12 cellular contexts compared by ENCODE assay signal in the genomic region with DNA sequence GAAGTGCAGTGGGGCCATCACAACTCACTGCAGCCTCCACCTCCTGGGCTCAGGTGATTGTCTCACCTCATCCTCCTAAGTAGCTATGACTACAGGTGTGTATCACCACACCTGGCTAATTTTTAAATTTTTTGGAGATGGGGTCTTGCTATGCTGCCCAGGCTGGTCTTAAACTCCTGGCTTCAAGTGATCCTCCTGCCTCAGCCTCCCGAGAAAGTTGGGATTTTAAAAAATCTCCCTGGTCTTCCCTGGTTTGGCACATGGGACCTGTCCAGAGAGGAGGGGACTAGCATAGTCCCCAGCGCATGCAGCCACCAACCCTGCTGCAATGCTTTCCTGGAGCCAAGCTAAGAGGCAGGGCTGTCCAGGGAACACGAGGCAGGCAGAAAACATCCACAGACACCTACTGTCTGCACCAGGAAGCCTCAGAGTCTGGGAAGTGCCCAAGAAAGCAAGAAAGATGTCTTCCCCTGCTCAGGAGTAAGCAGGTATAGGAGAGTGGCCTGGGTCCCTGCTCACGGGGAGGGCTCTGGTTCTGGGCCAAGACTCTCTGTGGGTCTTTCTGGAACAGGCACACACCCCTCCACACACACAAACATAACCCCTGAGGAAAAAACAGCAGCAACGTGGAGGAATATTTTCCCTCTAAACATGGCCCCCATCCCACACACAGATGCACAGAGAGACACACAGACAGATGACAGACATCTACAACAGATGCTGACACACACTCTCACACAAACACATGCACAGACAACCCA. TPM values are rescaled to one million over a fixed set of nuclear protein-coding genes. Genes with fewer than 3 reads are reported as not detected.
DNase-seq lines count a peak whose midpoint lies in the region; ATAC-seq and TF ChIP-seq lines count a peak whose summit lies in the region.
"Had no signal": no experiment of that assay in that cellular context is flagged by ENCODE, and none has a peak within 500 bp of the region (broad histone marks: within the 10 kb centered on the region; RNA-seq: fewer than 3 reads in every experiment).

No MANE protein-coding gene starts in this region.

- no peaks in the 10 kb centered on the region for H3K9me3 ChIP-seq in left ventricle myocardium inferior (replicated peaks)
- H3K9me3 ChIP-seq in thoracic aorta, result no peaks in the 10 kb centered on the region
- no peaks in the 10 kb centered on the region for H3K9me3 ChIP-seq in GM23248 (ENCODE audit: low read depth)
- no peaks in the 10 kb centered on the region for H3K9me3 ChIP-seq in prostate gland

- peaks cover 66% of the 10 kb centered on the region for H3K4me1 ChIP-seq in left ventricle myocardium inferior
- H3K4me1 ChIP-seq in thoracic aorta (ENCODE audit: control insufficient read depth in 1 of 2, low read depth in 2 of 2), result peaks cover 37 to 67% of the 10 kb centered on the region in 2 donors
- peaks cover 23% of the 10 kb centered on the region for H3K4me1 ChIP-seq in GM23248 (ENCODE audit: insufficient read depth)
- H3K4me1 ChIP-seq in prostate gland (replicated peaks), result peaks cover 11% of the 10 kb centered on the region

- no peak for DNase-seq in left ventricle myocardium inferior
- DNase-seq in Right ventricle myocardium superior, result no peak
- no peak for DNase-seq in activated CD8-positive, alpha-beta T cell treated with anti-CD3 and anti-CD28 coated beads, Interleukin-2, amount 10 ng/mL, durations not matched to agents 7 days and 5 days
- no peak for DNase-seq in glutamatergic neuron
- no peak for DNase-seq in thoracic aorta (ENCODE audit: low spot score)
- DNase-seq in GM23248, result no peak
- DNase-seq in iPS-NIHi11 (ENCODE audit: low spot score), result no peak
- DNase-seq in prostate gland (ENCODE audit: low spot score), result no peak
- DNase-seq: activated naive CD4-positive, alpha-beta T cell; left colon; NCI-H1436 treated with DMSO at 0.1 percent for 48 hours had no signal

- no peaks in the 10 kb centered on the region for H4K20me1 ChIP-seq in GM23248 (ENCODE audit: insufficient read depth)

- peaks cover 66% of the 10 kb centered on the region for H3K4me1 Mint-ChIP-seq in activated CD8-positive, alpha-beta T cell treated with anti-CD3 and anti-CD28 coated beads, Interleukin-2, amount 10 ng/mL, durations not matched to agents 7 days and 5 days (ENCODE audit: low read depth)
- H3K4me1 Mint-ChIP-seq in glutamatergic neuron (ENCODE audit: low read depth, unreplicated experiment), result peaks cover 41% of the 10 kb centered on the region

- H3K9me2 ChIP-seq in GM23248 (ENCODE audit: insufficient read depth), result no peaks in the 10 kb centered on the region

- CTCF ChIA-PET in activated CD8-positive, alpha-beta T cell treated with anti-CD3 and anti-CD28 coated beads, Interleukin-2, amount 10 ng/mL, durations not matched to agents 7 days and 5 days (lab: Charles Lee), result interaction anchor here (1.2 to 9.3 kb wide), 3 partner anchors 11 to 112 kb away, joined by 3 to 202 read pairs (median 162); no protein-coding TSS in a partner anchor

- ATAC-seq in Right ventricle myocardium superior (ENCODE audit: poor library complexity) (no peak), thoracic aorta (ENCODE audit: insufficient number of reproducible peaks, low FRiP score, low read depth) (no peak)
- no peak for ATAC-seq in activated CD8-positive, alpha-beta T cell treated with anti-CD3 and anti-CD28 coated beads, Interleukin-2, amount 10 ng/mL, durations not matched to agents 7 days and 5 days
- ATAC-seq: left colon had no signal

- peaks cover 55% of the 10 kb centered on the region for H3K36me3 Mint-ChIP-seq in activated CD8-positive, alpha-beta T cell treated with anti-CD3 and anti-CD28 coated beads, Interleukin-2, amount 10 ng/mL, durations not matched to agents 7 days and 5 days (ENCODE audit: low read depth)
- H3K36me3 Mint-ChIP-seq in glutamatergic neuron (ENCODE audit: unreplicated experiment), result no peaks in the 10 kb centered on the region

- H3K27ac ChIP-seq in left ventricle myocardium inferior (replicated peaks) (peak overlapping the region; percentile 99), thoracic aorta (peak overlapping the region; percentile 88 to 99), GM23248 (no peak overlapping the region), prostate gland (peak overlapping the region in 1 of 2 donors; percentile 73)
- H3K27ac ChIP-seq: cardiac muscle cell had no signal

- H3K9ac ChIP-seq in GM23248, result no peak overlapping the region

- no peaks in the 10 kb centered on the region for H3K9me3 Mint-ChIP-seq in activated CD8-positive, alpha-beta T cell treated with anti-CD3 and anti-CD28 coated beads, Interleukin-2, amount 10 ng/mL, durations not matched to agents 7 days and 5 days (ENCODE audit: insufficient read depth)
- H3K9me3 Mint-ChIP-seq in glutamatergic neuron (ENCODE audit: unreplicated experiment), result peaks cover 5% of the 10 kb centered on the region

- H3K27me3 ChIP-seq in left ventricle myocardium inferior (ENCODE audit: low read depth) (no peaks in the 10 kb centered on the region), thoracic aorta (replicated peaks; ENCODE audit: insufficient read depth) (no peaks in the 10 kb centered on the region), GM23248 (replicated peaks; ENCODE audit: insufficient read depth) (no peaks in the 10 kb centered on the region), prostate gland (replicated peaks; ENCODE audit: insufficient read depth) (no peaks in the 10 kb centered on the region)
- H3K27me3 ChIP-seq: cardiac muscle cell had no signal

- no peak overlapping the region for H2AFZ ChIP-seq in GM23248

- H3K4me3 ChIP-seq in left ventricle myocardium inferior (no peak overlapping the region), thoracic aorta (no peak overlapping the region), GM23248 (no peak overlapping the region), prostate gland (no peak overlapping the region)
- H3K4me3 ChIP-seq: cardiac muscle cell had no signal

- H3K36me3 ChIP-seq in left ventricle myocardium inferior (peaks cover 50% of the 10 kb centered on the region), thoracic aorta (peaks cover 30% of the 10 kb centered on the region), GM23248 (ENCODE audit: low read depth) (no peaks in the 10 kb centered on the region; the same call in 1 of the 2 replicates), prostate gland (peaks cover 0 to 7% of the 10 kb centered on the region in 2 donors)
- H3K36me3 ChIP-seq: cardiac muscle cell had no signal

- 57 to 66% methylated on average over 5 of the region's 5 CpGs for WGBS in GM23248 (ENCODE audit: low coverage in 1 of 2, low lambda C conversion rate in 2 of 2, missing lambda C conversion rate in 2 of 2), 2 experiments
- 73% methylated on average over 5 of the region's 5 CpGs for WGBS in prostate gland

- no peak overlapping the region for H3K4me2 ChIP-seq in GM23248 (ENCODE audit: unreplicated experiment)

- POLR2A ChIA-PET in activated CD8-positive, alpha-beta T cell treated with anti-CD3 and anti-CD28 coated beads, Interleukin-2, amount 10 ng/mL, durations not matched to agents 7 days and 5 days (lab: Charles Lee), result no interaction called here

- no peak for TF ChIP-seq POLR2A in prostate gland (IDR thresholded peaks at IDR 0.05)

- intact Hi-C loops in left ventricle myocardium inferior (cut with micrococcal nuclease) (loop anchor here (5.0 kb wide), 1 partner anchor 73 kb away; no protein-coding TSS in a partner anchor), Right ventricle myocardium superior (cut with DNase I) (loop anchor here (5.0 kb wide), 2 partner anchors 83 to 108 kb away; no protein-coding TSS in a partner anchor), prostate gland (cut with DNase I) (loop anchor here (5.0 to 10.0 kb wide), 2 partner anchors 83 to 395 kb away; no protein-coding TSS in a partner anchor)

- peaks cover 26% of the 10 kb centered on the region for H3F3A ChIP-seq in GM23248 (ENCODE audit: insufficient read depth)

- no peaks in the 10 kb centered on the region for H3K27me3 Mint-ChIP-seq in activated CD8-positive, alpha-beta T cell treated with anti-CD3 and anti-CD28 coated beads, Interleukin-2, amount 10 ng/mL, durations not matched to agents 7 days and 5 days (ENCODE audit: low read depth)
- H3K27me3 Mint-ChIP-seq in glutamatergic neuron (ENCODE audit: unreplicated experiment), result peaks cover 15% of the 10 kb centered on the region

- H3K4me3 Mint-ChIP-seq in activated CD8-positive, alpha-beta T cell treated with anti-CD3 and anti-CD28 coated beads, Interleukin-2, amount 10 ng/mL, durations not matched to agents 7 days and 5 days, result no peak overlapping the region
- no peak overlapping the region for H3K4me3 Mint-ChIP-seq in glutamatergic neuron (ENCODE audit: unreplicated experiment)

- H3K79me2 ChIP-seq in GM23248 (ENCODE audit: insufficient read depth), result peaks cover 6% of the 10 kb centered on the region

- H3K27ac Mint-ChIP-seq in activated CD8-positive, alpha-beta T cell treated with anti-CD3 and anti-CD28 coated beads, Interleukin-2, amount 10 ng/mL, durations not matched to agents 7 days and 5 days, result peak overlapping the region; percentile 53
- H3K27ac Mint-ChIP-seq in glutamatergic neuron (ENCODE audit: unreplicated experiment), result peak overlapping the region; percentile 78

- in situ Hi-C loops in GM23248 (cut with MboI), result no loop called here

- TF ChIP-seq CTCF in left ventricle myocardium inferior (IDR thresholded peaks at IDR 0.05; ENCODE audit: borderline replicate concordance) (no peak), glutamatergic neuron (IDR thresholded peaks at IDR 0.05; ENCODE audit: partially characterized antibody, unreplicated experiment) (no peak), thoracic aorta (IDR thresholded peaks at IDR 0.05) (no peak), prostate gland (IDR thresholded peaks at IDR 0.05) (no peak)

RNA-seq across cellular contexts. Expression of a gene that starts 30.8 kb away (rescaled TPM):
- total RNA-seq in left ventricle myocardium inferior (54.7 TPM), Right ventricle myocardium superior (45.3 TPM), glutamatergic neuron (ENCODE audit: unreplicated experiment) (36.1 TPM), thoracic aorta (100 to 1,000 TPM; 103 to 124 TPM), prostate gland (100 to 1,000 TPM; 113 to 146 TPM)
- total RNA-seq in activated CD8-positive, alpha-beta T cell treated with anti-CD3 and anti-CD28 coated beads, Interleukin-2, amount 10 ng/mL, durations not matched to agents 7 days and 5 days, result 10 to 100 TPM; 70.9 to 72.5 TPM
- 100 and 124 TPM in 2 replicates for total RNA-seq in GM23248 (2014; rRNA removed; shearing (Covaris generic))
- polyA plus RNA-seq in GM23248 (2016; fragmentation: Nextera tagmentation; extraction: Ambion mirVana), result 82.3 and 84.2 TPM in 2 replicates
